8 cellular contexts compared by ENCODE assay signal in genomic region chr22:21632237-21632895, GRCh38. TPM values are rescaled to one million over a fixed set of nuclear protein-coding genes. Genes with fewer than 3 reads are reported as not detected.
DNase-seq lines count a peak whose midpoint lies in the region; ATAC-seq and TF ChIP-seq lines count a peak whose summit lies in the region.

Gene CCDC116 (plus strand): TSS chr22:21632760. CDS start chr22:21633182, 422 bp downstream.

- intact Hi-C loops in thyroid gland (cut with DNase I), result no loop called here

- H2BK15ac ChIP-seq in mesendoderm (replicated peaks; ENCODE audit: low read depth), result no peak within 1 kb of the TSS

- H3K23ac ChIP-seq in mesendoderm (ENCODE audit: low read length), result no peak within 1 kb of the TSS

- no peak within 1 kb of the TSS for H3K4ac ChIP-seq in mesendoderm (ENCODE audit: low read depth, low read length)

- no peak within 1 kb of the TSS for H4K5ac ChIP-seq in mesendoderm (ENCODE audit: low read length)

- no peak for TF ChIP-seq CTCF in upper lobe of left lung (IDR thresholded peaks at IDR 0.05)
- TF ChIP-seq CTCF in thyroid gland (IDR thresholded peaks at IDR 0.05), result no peak

- H3K9ac ChIP-seq in mesendoderm (ENCODE audit: low read length), result no peak within 1 kb of the TSS

- H3K4me1 ChIP-seq in mesendoderm (ENCODE audit: control insufficient read depth, low read depth, low read length) (no peaks in the 10 kb centered on the region), upper lobe of left lung (peaks cover 9 to 24% (median 14%) of the 10 kb centered on the region in 4 donors), thyroid gland (peaks cover 10 to 12% of the 10 kb centered on the region in 2 donors)

- WGBS in mesendoderm (ENCODE audit: extremely low coverage, insufficient coverage, low lambda C conversion rate), result no CpG with 5 or more reads among the region's 27 CpGs
- WGBS in upper lobe of left lung, 2 donors, result 72 to 84% methylated on average over 20 to 26 of the region's 27 CpGs
- 86 to 87% methylated on average over 17 to 25 of the region's 27 CpGs for WGBS in thyroid gland, 2 donors

- H3K27me3 ChIP-seq in mesendoderm (ENCODE audit: insufficient read depth, low read length, poor library complexity) (no peaks in the 10 kb centered on the region), upper lobe of left lung (no peaks in the 10 kb centered on the region), thyroid gland (no peaks in the 10 kb centered on the region)

- peaks cover 5% of the 10 kb centered on the region for H3K79me2 ChIP-seq in mesendoderm (ENCODE audit: control insufficient read depth, insufficient read depth, low read length)

- no peak within 1 kb of the TSS for H3K4me2 ChIP-seq in mesendoderm (ENCODE audit: low read length)

- ATAC-seq in upper lobe of left lung (ENCODE audit: low FRiP score in 2 of 2) (no peak), HG03565 (IDR thresholded peaks at IDR 0.05; ENCODE audit: unreplicated experiment) (no peak)

- no peak within 1 kb of the TSS for H2BK120ac ChIP-seq in mesendoderm (ENCODE audit: low read depth, low read length)

- H2AK5ac ChIP-seq in mesendoderm (ENCODE audit: low read length), result no peak within 1 kb of the TSS

- no peak for TF ChIP-seq EP300 in upper lobe of left lung (IDR thresholded peaks at IDR 0.05)

- DNase-seq in CD1c-positive myeloid dendritic cell (ENCODE audit: extremely low spot score) (peak; percentile 90), NCI-H1048 (lab: John Stamatoyannopoulos, UW) (peak; percentile 73), mesendoderm (peak; percentile 63), upper lobe of left lung (no peak), thyroid gland (no peak), Ammon's horn (ENCODE audit: low spot score) (no peak)
- peak; percentile 65 to 70 for DNase-seq in activated CD4-positive, alpha-beta T cell treated with anti-CD3 and anti-CD28 coated beads, Interleukin-2, amount 50 U/mL, for 48 hours

- H3K9me3 ChIP-seq in upper lobe of left lung (no peaks in the 10 kb centered on the region), thyroid gland (no peaks in the 10 kb centered on the region)

- H3K79me1 ChIP-seq in mesendoderm (ENCODE audit: low read length), result peaks cover 7% of the 10 kb centered on the region

- H3K56ac ChIP-seq in mesendoderm (ENCODE audit: low read length), result no peak within 1 kb of the TSS

- H3K36me3 ChIP-seq in mesendoderm (ENCODE audit: control insufficient read depth, insufficient read depth, low read length), result no peaks in the 10 kb centered on the region
- H3K36me3 ChIP-seq in upper lobe of left lung, result peaks cover 0 to 4% (median 0%) of the 10 kb centered on the region in 4 donors
- no peaks in the 10 kb centered on the region for H3K36me3 ChIP-seq in thyroid gland

- H3K27ac ChIP-seq in mesendoderm (ENCODE audit: low read depth, low read length) (no peak within 1 kb of the TSS), upper lobe of left lung (no peak within 1 kb of the TSS), thyroid gland (no peak within 1 kb of the TSS)

- H4K8ac ChIP-seq in mesendoderm (ENCODE audit: low read depth, low read length), result no peak within 1 kb of the TSS

- TF ChIP-seq POLR2A in upper lobe of left lung (IDR thresholded peaks at IDR 0.05) (no peak), thyroid gland (IDR thresholded peaks at IDR 0.05) (no peak)

- H3K18ac ChIP-seq in mesendoderm (ENCODE audit: low read length), result no peak within 1 kb of the TSS

- no peak within 1 kb of the TSS for H2BK5ac ChIP-seq in mesendoderm (ENCODE audit: low read length)

- no peak within 1 kb of the TSS for H3K4me3 ChIP-seq in mesendoderm (ENCODE audit: low read length)
- H3K4me3 ChIP-seq in upper lobe of left lung, result no peak within 1 kb of the TSS
- H3K4me3 ChIP-seq in thyroid gland (replicated peaks in 1 of 3), result no peak within 1 kb of the TSS

RNA-seq across cellular contexts. Expression of gene CCDC116, which starts in this region (rescaled TPM):
- 0.14 TPM for polyA plus RNA-seq in mesendoderm (2013, experiment 1 of 2)
- polyA plus RNA-seq in mesendoderm (2013, experiment 2 of 2), result 0.08 TPM
- 1 to 10 TPM in 2 of 6 donors, under 1 TPM in 2, not detected in 2; 0.26 to 4.2 (median 0.97) TPM for total RNA-seq in upper lobe of left lung
- 1 to 10 TPM in 1 of 4 donors, under 1 TPM in 3; 0.27 to 1.6 (median 0.74) TPM for total RNA-seq in thyroid gland

Comparison
In these comparisons a context has a peak if more than half of its experiments do, and no peak if none do; other contexts are left out.
1. DNase-seq: peak in CD1c-positive myeloid dendritic cell (single experiment), NCI-H1048 (single experiment), activated CD4-positive, alpha-beta T cell treated with anti-CD3 and anti-CD28 coated beads, Interleukin-2, amount 50 U/mL, for 48 hours (2 of 2) and mesendoderm (single experiment); none in upper lobe of left lung (0 of 2), thyroid gland (0 of 2) and Ammon's horn (single experiment).